ENCODE assay signal across 9 cellular contexts in genomic region chr9:121282309-121283071, GRCh38. TPM values are rescaled to one million over a fixed set of nuclear protein-coding genes. Genes with fewer than 3 reads are reported as not detected.
A peak's percentile ranks its signal among the peaks of the same experiment; 100 is the strongest.
DNase-seq lines count a peak whose midpoint lies in the region; ATAC-seq, FAIRE-seq and TF ChIP-seq lines count a peak whose summit lies in the region.
"Had no signal": no experiment of that assay in that cellular context is flagged by ENCODE, and none has a peak within 500 bp of the region (broad histone marks: within the 10 kb centered on the region; RNA-seq: fewer than 3 reads in every experiment).

No MANE protein-coding gene starts in this region.

- no peaks in the 10 kb centered on the region for H3K9me3 Mint-ChIP-seq in stimulated activated effector memory CD8-positive, alpha-beta T cell treated with anti-CD3 and anti-CD28 coated beads, Interleukin-12 subunit alpha, Interleukin-12 subunit beta, amount 100 ng/mL, for 72 hours

- WGBS in adipose tissue, 3 donors: 20 to 77% (median 25%) methylated on average over 13 of the region's 13 CpGs

- no peak for DNase-seq in GM12891 (ENCODE audit: insufficient read length, low spot score)
- peak; percentile 41 to 67 for DNase-seq in hippocampal formation (lab: John Stamatoyannopoulos, UW)
- DNase-seq in stimulated activated effector memory CD8-positive, alpha-beta T cell treated with anti-CD3 and anti-CD28 coated beads, Interleukin-12 subunit alpha, Interleukin-12 subunit beta, amount 100 ng/mL, for 72 hours (ENCODE audit: low spot score in 2 of 2): no peak
- no peak for DNase-seq in OCI-M1 (lab: John Stamatoyannopoulos, UW)
- DNase-seq in NCI-H2196 treated with DMSO at 0.1 percent for 48 hours (lab: John Stamatoyannopoulos, UW; ENCODE audit: unreplicated experiment): no peak
- DNase-seq: activated T-cell treated with anti-CD3 and anti-CD28 coated beads, Interleukin-2, amount 50 U/mL, for 48 hours had no signal

- ATAC-seq in stimulated activated effector memory CD8-positive, alpha-beta T cell treated with anti-CD3 and anti-CD28 coated beads, Interleukin-12 subunit alpha, Interleukin-12 subunit beta, amount 100 ng/mL, for 72 hours: no peak
- ATAC-seq in GM18907 (IDR thresholded peaks at IDR 0.05; ENCODE audit: unreplicated experiment) (no peak), HG03097 (IDR thresholded peaks at IDR 0.05; ENCODE audit: low FRiP score, unreplicated experiment) (no peak)

- FAIRE-seq in GM12891 (lab: Jason Lieb, UNC): no peak

- H3K4me1 Mint-ChIP-seq in stimulated activated effector memory CD8-positive, alpha-beta T cell treated with anti-CD3 and anti-CD28 coated beads, Interleukin-12 subunit alpha, Interleukin-12 subunit beta, amount 100 ng/mL, for 72 hours: peaks cover 20% of the 10 kb centered on the region

- no peak for TF ChIP-seq POLR2A in GM12891 (IDR thresholded peaks at IDR 0.05; ENCODE audit: low read depth, low read length)

- no peak overlapping the region for H3K4me3 Mint-ChIP-seq in stimulated activated effector memory CD8-positive, alpha-beta T cell treated with anti-CD3 and anti-CD28 coated beads, Interleukin-12 subunit alpha, Interleukin-12 subunit beta, amount 100 ng/mL, for 72 hours

- H3K27ac Mint-ChIP-seq in stimulated activated effector memory CD8-positive, alpha-beta T cell treated with anti-CD3 and anti-CD28 coated beads, Interleukin-12 subunit alpha, Interleukin-12 subunit beta, amount 100 ng/mL, for 72 hours: peak overlapping the region; percentile 23

- H3K36me3 Mint-ChIP-seq in stimulated activated effector memory CD8-positive, alpha-beta T cell treated with anti-CD3 and anti-CD28 coated beads, Interleukin-12 subunit alpha, Interleukin-12 subunit beta, amount 100 ng/mL, for 72 hours: no peaks in the 10 kb centered on the region

- peak overlapping the region; percentile 49 for H3K27ac ChIP-seq in adipose tissue (ENCODE audit: low read depth, low read length)

TF ChIP-seq in GM12891, 5 proteins besides CTCF, POLR2A, EP300 and RAD21:
- no peak for TF ChIP-seq TAF1 (IDR thresholded peaks at IDR 0.05; ENCODE audit: low read depth, low read length)
- peak; percentile 38 for TF ChIP-seq SPI1 (IDR thresholded peaks at IDR 0.05; ENCODE audit: low read depth, low read length)

RNA-seq across cellular contexts. Expression of gene GSN, which starts 14.5 kb away (rescaled TPM):
- polyA plus RNA-seq in GM12891 (2012; ENCODE audit: low read depth, missing spikeins): 16.4 TPM
- 1,000 to 10,000 TPM in 2 of 3 donors, 100 to 1,000 TPM in 1; 183 to 2,232 (median 1,519) TPM for polyA plus RNA-seq in adipose tissue

Comparison
In these comparisons a context has a peak if more than half of its experiments do, and no peak if none do; other contexts are left out.
1. DNase-seq: peak in hippocampal formation (2 of 2); none in GM12891 (single experiment), stimulated activated effector memory CD8-positive, alpha-beta T cell treated with anti-CD3 and anti-CD28 coated beads, Interleukin-12 subunit alpha, Interleukin-12 subunit beta, amount 100 ng/mL, for 72 hours (0 of 2), OCI-M1 (single experiment) and NCI-H2196 treated with DMSO at 0.1 percent for 48 hours (single experiment).